ENCODE assay signal across 1 cellular context in the genomic region with DNA sequence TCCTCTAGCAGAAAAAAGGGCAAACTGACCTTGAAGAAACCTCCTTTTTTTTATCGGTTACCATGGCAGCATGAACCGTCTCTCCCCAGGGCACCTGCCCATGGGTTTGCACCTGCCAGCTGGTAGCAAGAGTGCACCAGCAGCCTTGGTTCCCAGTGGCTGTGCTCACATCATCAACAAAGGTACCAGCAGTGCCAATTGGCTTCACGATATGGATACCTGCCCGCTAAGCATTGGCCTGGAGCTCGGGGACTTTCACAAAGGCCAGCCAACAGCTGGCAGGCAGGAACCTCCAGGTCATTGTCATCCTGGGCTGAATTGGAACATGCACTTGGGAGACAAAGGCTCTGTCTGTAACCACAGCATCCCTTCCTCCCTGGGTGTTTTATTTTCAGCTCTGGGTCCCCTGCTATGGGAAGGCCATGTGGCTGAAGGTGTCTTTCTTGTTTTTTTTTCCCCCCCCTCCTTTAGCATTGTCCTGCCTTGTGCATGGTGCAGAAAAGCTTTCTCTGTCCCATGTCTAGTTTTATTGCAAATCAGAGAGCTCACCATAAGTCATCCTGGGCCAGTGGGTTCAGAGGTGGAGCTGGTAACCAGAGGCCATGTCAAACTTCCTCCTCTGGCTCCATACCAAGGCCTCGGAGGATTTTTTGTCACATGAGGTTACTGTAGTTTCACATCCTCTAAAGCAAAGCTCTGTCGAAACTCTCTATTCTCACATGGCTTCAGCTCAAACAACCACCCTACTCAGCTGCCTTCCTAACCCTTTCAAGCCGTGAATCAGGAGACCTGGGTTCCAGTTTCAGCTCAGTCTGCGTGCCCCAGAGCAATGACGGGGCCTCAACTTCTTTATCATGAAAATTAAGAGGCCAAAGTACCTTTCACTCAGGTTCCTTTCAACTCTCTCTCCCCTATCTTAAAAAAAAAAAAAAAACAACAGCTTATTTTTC.
TF ChIP-seq lines count a peak whose summit lies in the region.

No MANE protein-coding gene starts in this region.

TF ChIP-seq in GM12878, 131 proteins besides CTCF, POLR2A, EP300 and RAD21 (continued from another document and continues in another):
- TF ChIP-seq, protein P1, sequence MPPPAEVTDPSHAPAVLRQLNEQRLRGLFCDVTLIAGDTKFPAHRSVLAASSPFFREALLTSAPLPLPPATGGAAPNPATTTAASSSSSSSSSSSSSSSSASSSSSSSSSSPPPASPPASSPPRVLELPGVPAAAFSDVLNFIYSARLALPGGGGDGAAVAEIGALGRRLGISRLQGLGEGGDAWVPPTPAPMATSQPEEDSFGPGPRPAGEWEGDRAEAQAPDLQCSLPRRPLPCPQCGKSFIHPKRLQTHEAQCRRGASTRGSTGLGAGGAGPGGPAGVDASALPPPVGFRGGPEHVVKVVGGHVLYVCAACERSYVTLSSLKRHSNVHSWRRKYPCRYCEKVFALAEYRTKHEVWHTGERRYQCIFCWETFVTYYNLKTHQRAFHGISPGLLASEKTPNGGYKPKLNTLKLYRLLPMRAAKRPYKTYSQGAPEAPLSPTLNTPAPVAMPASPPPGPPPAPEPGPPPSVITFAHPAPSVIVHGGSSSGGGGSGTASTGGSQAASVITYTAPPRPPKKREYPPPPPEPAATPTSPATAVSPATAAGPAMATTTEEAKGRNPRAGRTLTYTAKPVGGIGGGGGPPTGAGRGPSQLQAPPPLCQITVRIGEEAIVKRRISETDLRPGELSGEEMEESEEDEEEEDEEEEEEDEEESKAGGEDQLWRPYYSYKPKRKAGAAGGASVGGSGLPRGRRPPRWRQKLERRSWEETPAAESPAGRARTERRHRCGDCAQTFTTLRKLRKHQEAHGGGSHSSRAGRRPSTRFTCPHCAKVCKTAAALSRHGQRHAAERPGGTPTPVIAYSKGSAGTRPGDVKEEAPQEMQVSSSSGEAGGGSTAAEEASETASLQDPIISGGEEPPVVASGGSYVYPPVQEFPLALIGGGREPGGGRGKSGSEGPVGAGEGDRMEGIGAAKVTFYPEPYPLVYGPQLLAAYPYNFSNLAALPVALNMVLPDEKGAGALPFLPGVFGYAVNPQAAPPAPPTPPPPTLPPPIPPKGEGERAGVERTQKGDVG (CRISPR knock-in tag; IDR thresholded peaks at IDR 0.05): no peak
- TF ChIP-seq, protein P2, sequence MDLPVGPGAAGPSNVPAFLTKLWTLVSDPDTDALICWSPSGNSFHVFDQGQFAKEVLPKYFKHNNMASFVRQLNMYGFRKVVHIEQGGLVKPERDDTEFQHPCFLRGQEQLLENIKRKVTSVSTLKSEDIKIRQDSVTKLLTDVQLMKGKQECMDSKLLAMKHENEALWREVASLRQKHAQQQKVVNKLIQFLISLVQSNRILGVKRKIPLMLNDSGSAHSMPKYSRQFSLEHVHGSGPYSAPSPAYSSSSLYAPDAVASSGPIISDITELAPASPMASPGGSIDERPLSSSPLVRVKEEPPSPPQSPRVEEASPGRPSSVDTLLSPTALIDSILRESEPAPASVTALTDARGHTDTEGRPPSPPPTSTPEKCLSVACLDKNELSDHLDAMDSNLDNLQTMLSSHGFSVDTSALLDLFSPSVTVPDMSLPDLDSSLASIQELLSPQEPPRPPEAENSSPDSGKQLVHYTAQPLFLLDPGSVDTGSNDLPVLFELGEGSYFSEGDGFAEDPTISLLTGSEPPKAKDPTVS (IDR thresholded peaks at IDR 0.05; ENCODE audit: low read depth, low read length): no peak
- peak; percentile 52; the same call in 1 of the 2 replicates for TF ChIP-seq CHD2 (IDR thresholded peaks at IDR 0.05; ENCODE audit: borderline replicate concordance, low read depth, low read length)
- no peak for TF ChIP-seq RFX5 (IDR thresholded peaks at IDR 0.05; ENCODE audit: low read depth, low read length)
- no peak for TF ChIP-seq HDAC6 (IDR thresholded peaks at IDR 0.05; ENCODE audit: unreplicated experiment)
- TF ChIP-seq, protein P3, sequence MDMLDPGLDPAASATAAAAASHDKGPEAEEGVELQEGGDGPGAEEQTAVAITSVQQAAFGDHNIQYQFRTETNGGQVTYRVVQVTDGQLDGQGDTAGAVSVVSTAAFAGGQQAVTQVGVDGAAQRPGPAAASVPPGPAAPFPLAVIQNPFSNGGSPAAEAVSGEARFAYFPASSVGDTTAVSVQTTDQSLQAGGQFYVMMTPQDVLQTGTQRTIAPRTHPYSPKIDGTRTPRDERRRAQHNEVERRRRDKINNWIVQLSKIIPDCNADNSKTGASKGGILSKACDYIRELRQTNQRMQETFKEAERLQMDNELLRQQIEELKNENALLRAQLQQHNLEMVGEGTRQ (IDR thresholded peaks at IDR 0.05; ENCODE audit: borderline replicate concordance, low read depth, low read length): peak; percentile 28; the same call in 1 of the 2 replicates
- TF ChIP-seq, protein P4, sequence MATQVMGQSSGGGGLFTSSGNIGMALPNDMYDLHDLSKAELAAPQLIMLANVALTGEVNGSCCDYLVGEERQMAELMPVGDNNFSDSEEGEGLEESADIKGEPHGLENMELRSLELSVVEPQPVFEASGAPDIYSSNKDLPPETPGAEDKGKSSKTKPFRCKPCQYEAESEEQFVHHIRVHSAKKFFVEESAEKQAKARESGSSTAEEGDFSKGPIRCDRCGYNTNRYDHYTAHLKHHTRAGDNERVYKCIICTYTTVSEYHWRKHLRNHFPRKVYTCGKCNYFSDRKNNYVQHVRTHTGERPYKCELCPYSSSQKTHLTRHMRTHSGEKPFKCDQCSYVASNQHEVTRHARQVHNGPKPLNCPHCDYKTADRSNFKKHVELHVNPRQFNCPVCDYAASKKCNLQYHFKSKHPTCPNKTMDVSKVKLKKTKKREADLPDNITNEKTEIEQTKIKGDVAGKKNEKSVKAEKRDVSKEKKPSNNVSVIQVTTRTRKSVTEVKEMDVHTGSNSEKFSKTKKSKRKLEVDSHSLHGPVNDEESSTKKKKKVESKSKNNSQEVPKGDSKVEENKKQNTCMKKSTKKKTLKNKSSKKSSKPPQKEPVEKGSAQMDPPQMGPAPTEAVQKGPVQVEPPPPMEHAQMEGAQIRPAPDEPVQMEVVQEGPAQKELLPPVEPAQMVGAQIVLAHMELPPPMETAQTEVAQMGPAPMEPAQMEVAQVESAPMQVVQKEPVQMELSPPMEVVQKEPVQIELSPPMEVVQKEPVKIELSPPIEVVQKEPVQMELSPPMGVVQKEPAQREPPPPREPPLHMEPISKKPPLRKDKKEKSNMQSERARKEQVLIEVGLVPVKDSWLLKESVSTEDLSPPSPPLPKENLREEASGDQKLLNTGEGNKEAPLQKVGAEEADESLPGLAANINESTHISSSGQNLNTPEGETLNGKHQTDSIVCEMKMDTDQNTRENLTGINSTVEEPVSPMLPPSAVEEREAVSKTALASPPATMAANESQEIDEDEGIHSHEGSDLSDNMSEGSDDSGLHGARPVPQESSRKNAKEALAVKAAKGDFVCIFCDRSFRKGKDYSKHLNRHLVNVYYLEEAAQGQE (IDR thresholded peaks at IDR 0.05; ENCODE audit: low read depth, low read length): 0 out of 2 replicates have a peak, but pooled peaks have one; percentile 13
- no peak for TF ChIP-seq ZSCAN29 (IDR thresholded peaks at IDR 0.05)
- TF ChIP-seq, protein P5, sequence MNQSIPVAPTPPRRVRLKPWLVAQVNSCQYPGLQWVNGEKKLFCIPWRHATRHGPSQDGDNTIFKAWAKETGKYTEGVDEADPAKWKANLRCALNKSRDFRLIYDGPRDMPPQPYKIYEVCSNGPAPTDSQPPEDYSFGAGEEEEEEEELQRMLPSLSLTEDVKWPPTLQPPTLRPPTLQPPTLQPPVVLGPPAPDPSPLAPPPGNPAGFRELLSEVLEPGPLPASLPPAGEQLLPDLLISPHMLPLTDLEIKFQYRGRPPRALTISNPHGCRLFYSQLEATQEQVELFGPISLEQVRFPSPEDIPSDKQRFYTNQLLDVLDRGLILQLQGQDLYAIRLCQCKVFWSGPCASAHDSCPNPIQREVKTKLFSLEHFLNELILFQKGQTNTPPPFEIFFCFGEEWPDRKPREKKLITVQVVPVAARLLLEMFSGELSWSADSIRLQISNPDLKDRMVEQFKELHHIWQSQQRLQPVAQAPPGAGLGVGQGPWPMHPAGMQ (IDR thresholded peaks at IDR 0.05; ENCODE audit: borderline replicate concordance): no peak
- peak in 1 of 2 experiments; percentile 69; a peak in 1 of 4 replicates for TF ChIP-seq CEBPB (IDR thresholded peaks at IDR 0.05; ENCODE audit: borderline replicate concordance in 1 of 2, low read depth in 2 of 2, low read length in 2 of 2)
- TF ChIP-seq ETV6 (conservative IDR thresholded peaks at IDR 0.05 in 1 of 2, IDR thresholded peaks at IDR 0.05 in 1 of 2; ENCODE audit: borderline replicate concordance in 1 of 2, low read depth in 1 of 2): peak in 1 of 2 experiments; percentile 80; a peak in 2 of 4 replicates
- TF ChIP-seq PAX5 (IDR thresholded peaks at IDR 0.05; ENCODE audit: borderline replicate concordance, low read depth, low read length): peak; percentile 71; the same call in 1 of the 2 replicates
- TF ChIP-seq NBN (IDR thresholded peaks at IDR 0.05): peak; percentile 94
- TF ChIP-seq SIX5 (IDR thresholded peaks at IDR 0.05; ENCODE audit: low read depth, low read length, severe bottlenecking): no peak
- peak; percentile 100 for TF ChIP-seq SPI1 (IDR thresholded peaks at IDR 0.05; ENCODE audit: borderline replicate concordance, insufficient read depth, low read depth, low read length)
- TF ChIP-seq MYC (IDR thresholded peaks at IDR 0.05; ENCODE audit: insufficient read depth, insufficient read length, insufficient replicate concordance, low read length, severe bottlenecking): no peak
- TF ChIP-seq, protein P6, sequence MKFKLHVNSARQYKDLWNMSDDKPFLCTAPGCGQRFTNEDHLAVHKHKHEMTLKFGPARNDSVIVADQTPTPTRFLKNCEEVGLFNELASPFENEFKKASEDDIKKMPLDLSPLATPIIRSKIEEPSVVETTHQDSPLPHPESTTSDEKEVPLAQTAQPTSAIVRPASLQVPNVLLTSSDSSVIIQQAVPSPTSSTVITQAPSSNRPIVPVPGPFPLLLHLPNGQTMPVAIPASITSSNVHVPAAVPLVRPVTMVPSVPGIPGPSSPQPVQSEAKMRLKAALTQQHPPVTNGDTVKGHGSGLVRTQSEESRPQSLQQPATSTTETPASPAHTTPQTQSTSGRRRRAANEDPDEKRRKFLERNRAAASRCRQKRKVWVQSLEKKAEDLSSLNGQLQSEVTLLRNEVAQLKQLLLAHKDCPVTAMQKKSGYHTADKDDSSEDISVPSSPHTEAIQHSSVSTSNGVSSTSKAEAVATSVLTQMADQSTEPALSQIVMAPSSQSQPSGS (IDR thresholded peaks at IDR 0.05; ENCODE audit: low read length): peak; percentile 60; the same call in 1 of the 2 replicates
- no peak for TF ChIP-seq ZNF207 (IDR thresholded peaks at IDR 0.05; ENCODE audit: borderline replicate concordance)
- TF ChIP-seq HDAC2 (IDR thresholded peaks at IDR 0.05): no peak
- no peak for TF ChIP-seq HCFC1 (IDR thresholded peaks at IDR 0.05; ENCODE audit: low read length)
- TF ChIP-seq RBBP5 (conservative IDR thresholded peaks at IDR 0.05): no peak
- peak; percentile 73 for TF ChIP-seq CREM (IDR thresholded peaks at IDR 0.05; ENCODE audit: low read depth)
- TF ChIP-seq ZNF24 (IDR thresholded peaks at IDR 0.05): peak; percentile 77
- peak; percentile 73 for TF ChIP-seq CBFB (IDR thresholded peaks at IDR 0.05; ENCODE audit: low read depth)
- TF ChIP-seq NR2F1 (conservative IDR thresholded peaks at IDR 0.05): peak; percentile 94
- no peak for TF ChIP-seq CHD4 (IDR thresholded peaks at IDR 0.05)
- peak; percentile 26; the same call in 1 of the 2 replicates for TF ChIP-seq BMI1 (IDR thresholded peaks at IDR 0.05; ENCODE audit: borderline replicate concordance)
- no peak for TF ChIP-seq CHD1 (IDR thresholded peaks at IDR 0.05; ENCODE audit: low read depth, low read length)
- no peak for TF ChIP-seq TAF1 (IDR thresholded peaks at IDR 0.05; ENCODE audit: borderline replicate concordance, low read depth, low read length)
- TF ChIP-seq HDGF (IDR thresholded peaks at IDR 0.05): no peak; the same call in 1 of the 2 replicates
- TF ChIP-seq TARDBP (IDR thresholded peaks at IDR 0.05; ENCODE audit: borderline replicate concordance): no peak
- TF ChIP-seq, protein P7, sequence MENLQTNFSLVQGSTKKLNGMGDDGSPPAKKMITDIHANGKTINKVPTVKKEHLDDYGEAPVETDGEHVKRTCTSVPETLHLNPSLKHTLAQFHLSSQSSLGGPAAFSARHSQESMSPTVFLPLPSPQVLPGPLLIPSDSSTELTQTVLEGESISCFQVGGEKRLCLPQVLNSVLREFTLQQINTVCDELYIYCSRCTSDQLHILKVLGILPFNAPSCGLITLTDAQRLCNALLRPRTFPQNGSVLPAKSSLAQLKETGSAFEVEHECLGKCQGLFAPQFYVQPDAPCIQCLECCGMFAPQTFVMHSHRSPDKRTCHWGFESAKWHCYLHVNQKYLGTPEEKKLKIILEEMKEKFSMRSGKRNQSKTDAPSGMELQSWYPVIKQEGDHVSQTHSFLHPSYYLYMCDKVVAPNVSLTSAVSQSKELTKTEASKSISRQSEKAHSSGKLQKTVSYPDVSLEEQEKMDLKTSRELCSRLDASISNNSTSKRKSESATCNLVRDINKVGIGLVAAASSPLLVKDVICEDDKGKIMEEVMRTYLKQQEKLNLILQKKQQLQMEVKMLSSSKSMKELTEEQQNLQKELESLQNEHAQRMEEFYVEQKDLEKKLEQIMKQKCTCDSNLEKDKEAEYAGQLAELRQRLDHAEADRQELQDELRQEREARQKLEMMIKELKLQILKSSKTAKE (IDR thresholded peaks at IDR 0.05; ENCODE audit: low read depth, poor library complexity, severe bottlenecking): peak; percentile 87
- TF ChIP-seq ESRRA (IDR thresholded peaks at IDR 0.05; ENCODE audit: low read length): no peak; the same call in 1 of the 2 replicates
- peak; percentile 95 for TF ChIP-seq IRF4 (IDR thresholded peaks at IDR 0.05; ENCODE audit: low read depth, low read length)
- TF ChIP-seq, protein P8, sequence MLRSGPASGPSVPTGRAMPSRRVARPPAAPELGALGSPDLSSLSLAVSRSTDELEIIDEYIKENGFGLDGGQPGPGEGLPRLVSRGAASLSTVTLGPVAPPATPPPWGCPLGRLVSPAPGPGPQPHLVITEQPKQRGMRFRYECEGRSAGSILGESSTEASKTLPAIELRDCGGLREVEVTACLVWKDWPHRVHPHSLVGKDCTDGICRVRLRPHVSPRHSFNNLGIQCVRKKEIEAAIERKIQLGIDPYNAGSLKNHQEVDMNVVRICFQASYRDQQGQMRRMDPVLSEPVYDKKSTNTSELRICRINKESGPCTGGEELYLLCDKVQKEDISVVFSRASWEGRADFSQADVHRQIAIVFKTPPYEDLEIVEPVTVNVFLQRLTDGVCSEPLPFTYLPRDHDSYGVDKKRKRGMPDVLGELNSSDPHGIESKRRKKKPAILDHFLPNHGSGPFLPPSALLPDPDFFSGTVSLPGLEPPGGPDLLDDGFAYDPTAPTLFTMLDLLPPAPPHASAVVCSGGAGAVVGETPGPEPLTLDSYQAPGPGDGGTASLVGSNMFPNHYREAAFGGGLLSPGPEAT (IDR thresholded peaks at IDR 0.05; ENCODE audit: low read depth): peak; percentile 92
- TF ChIP-seq EED (IDR thresholded peaks at IDR 0.05; ENCODE audit: low read depth): peak; percentile 90
- peak; percentile 29 for TF ChIP-seq SP1 (IDR thresholded peaks at IDR 0.05; ENCODE audit: low read depth, low read length)
